ENCODE assay signal across 23 cellular contexts in genomic region chr1:169048043-169048442, GRCh38. TPM values are rescaled to one million over a fixed set of nuclear protein-coding genes. Genes with fewer than 3 reads are reported as not detected.
DNase-seq lines count a peak whose midpoint lies in the region; ATAC-seq lines count a peak whose summit lies in the region.
"Had no signal": no experiment of that assay in that cellular context is flagged by ENCODE, and none has a peak within 500 bp of the region (broad histone marks: within the 10 kb centered on the region; RNA-seq: fewer than 3 reads in every experiment).

No MANE protein-coding gene starts in this region.

- no peaks in the 10 kb centered on the region for H3K36me3 ChIP-seq in CD4-positive, alpha-beta memory T cell (ENCODE audit: insufficient read depth, low read length)
- H3K36me3 ChIP-seq: HAP-1 had no signal

- no peak overlapping the region for H3K4me3 ChIP-seq in CD4-positive, alpha-beta memory T cell (ENCODE audit: low read length in 2 of 2)
- H3K4me3 ChIP-seq: coronary artery, HAP-1 had no signal

- ATAC-seq in activated T-cell treated with anti-CD3 and anti-CD28 coated beads, Interleukin-2, amount 50 U/mL, for 72 hours (replicated peaks in 1 of 2) = no peak
- ATAC-seq in activated T-cell treated with anti-CD3 and anti-CD28 coated beads, Interleukin-2, amount 50 U/mL, for 4 hours = no peak
- ATAC-seq in esophagus mucosa = peak; percentile 58
- ATAC-seq in stimulated activated memory B cell treated with anti-CD40 and anti-IgM and Interleukin-4, amounts not matched to agents 10 μg/mL and 1 μg/mL and 100 μg/mL, for 72 hours = peak; percentile 9
- ATAC-seq: activated CD8-positive, alpha-beta memory T cell treated with anti-CD3 and anti-CD28 coated beads, Interleukin-2, amount 10 ng/mL, durations not matched to agents 7 days and 5 days; T-helper 17 cell had no signal

- no peaks in the 10 kb centered on the region for H3K27me3 Mint-ChIP-seq in activated T-cell treated with anti-CD3 and anti-CD28 coated beads, Interleukin-2, amount 50 U/mL, for 72 hours (ENCODE audit: low read depth)
- H3K27me3 Mint-ChIP-seq in activated T-cell treated with anti-CD3 and anti-CD28 coated beads, Interleukin-2, amount 50 U/mL, for 4 hours (ENCODE audit: low read depth) = no peaks in the 10 kb centered on the region
- peaks cover 8% of the 10 kb centered on the region for H3K27me3 Mint-ChIP-seq in stimulated activated memory B cell treated with anti-CD40 and anti-IgM and Interleukin-4, amounts not matched to agents 10 μg/mL and 1 μg/mL and 100 μg/mL, for 72 hours
- H3K27me3 Mint-ChIP-seq in CD4-positive, alpha-beta memory T cell = no peaks in the 10 kb centered on the region
- H3K27me3 Mint-ChIP-seq: CD4-positive, CD25-positive, alpha-beta regulatory T cell had no signal

- H3K9me3 Mint-ChIP-seq in activated T-cell treated with anti-CD3 and anti-CD28 coated beads, Interleukin-2, amount 50 U/mL, for 72 hours = no peaks in the 10 kb centered on the region
- H3K9me3 Mint-ChIP-seq in activated T-cell treated with anti-CD3 and anti-CD28 coated beads, Interleukin-2, amount 50 U/mL, for 4 hours = no peaks in the 10 kb centered on the region
- no peaks in the 10 kb centered on the region for H3K9me3 Mint-ChIP-seq in stimulated activated memory B cell treated with anti-CD40 and anti-IgM and Interleukin-4, amounts not matched to agents 10 μg/mL and 1 μg/mL and 100 μg/mL, for 72 hours
- no peaks in the 10 kb centered on the region for H3K9me3 Mint-ChIP-seq in CD4-positive, alpha-beta memory T cell
- H3K9me3 Mint-ChIP-seq: CD4-positive, CD25-positive, alpha-beta regulatory T cell; mesothelial cell of epicardium had no signal

- CTCF ChIA-PET in CD4-positive, alpha-beta memory T cell (lab: Charles Lee; ENCODE audit: partially characterized antibody) = interaction anchor here (1.5 kb wide), 1 partner anchor 15 kb away, joined by 3 read pairs; no protein-coding TSS in a partner anchor

- no peak overlapping the region for H3K27ac Mint-ChIP-seq in activated T-cell treated with anti-CD3 and anti-CD28 coated beads, Interleukin-2, amount 50 U/mL, for 72 hours
- no peak overlapping the region for H3K27ac Mint-ChIP-seq in stimulated activated memory B cell treated with anti-CD40 and anti-IgM and Interleukin-4, amounts not matched to agents 10 μg/mL and 1 μg/mL and 100 μg/mL, for 72 hours
- no peak overlapping the region for H3K27ac Mint-ChIP-seq in CD4-positive, alpha-beta memory T cell
- H3K27ac Mint-ChIP-seq: activated CD8-positive, alpha-beta memory T cell treated with anti-CD3 and anti-CD28 coated beads, Interleukin-2, amount 10 ng/mL, durations not matched to agents 7 days and 5 days; mesothelial cell of epicardium; T-helper 17 cell had no signal

- H3K4me1 Mint-ChIP-seq in activated T-cell treated with anti-CD3 and anti-CD28 coated beads, Interleukin-2, amount 50 U/mL, for 72 hours (ENCODE audit: low read depth) = peaks cover 69% of the 10 kb centered on the region
- H3K4me1 Mint-ChIP-seq in activated T-cell treated with anti-CD3 and anti-CD28 coated beads, Interleukin-2, amount 50 U/mL, for 4 hours (ENCODE audit: low read depth) = peaks cover 66% of the 10 kb centered on the region
- H3K4me1 Mint-ChIP-seq in stimulated activated memory B cell treated with anti-CD40 and anti-IgM and Interleukin-4, amounts not matched to agents 10 μg/mL and 1 μg/mL and 100 μg/mL, for 72 hours = peaks cover 22% of the 10 kb centered on the region
- peaks cover 23 to 30% (median 27%) of the 10 kb centered on the region in 4 donors for H3K4me1 Mint-ChIP-seq in CD4-positive, alpha-beta memory T cell

- POLR2A ChIA-PET in CD4-positive, alpha-beta memory T cell (lab: Charles Lee; ENCODE audit: partially characterized antibody) = no interaction called here

- H3K27me3 ChIP-seq in CD4-positive, alpha-beta memory T cell (ENCODE audit: insufficient read depth, low read length) = no peaks in the 10 kb centered on the region

- H3K4me3 Mint-ChIP-seq in activated T-cell treated with anti-CD3 and anti-CD28 coated beads, Interleukin-2, amount 50 U/mL, for 72 hours = peak overlapping the region; percentile 23 to 44
- no peak overlapping the region for H3K4me3 Mint-ChIP-seq in activated T-cell treated with anti-CD3 and anti-CD28 coated beads, Interleukin-2, amount 50 U/mL, for 4 hours
- H3K4me3 Mint-ChIP-seq in stimulated activated memory B cell treated with anti-CD40 and anti-IgM and Interleukin-4, amounts not matched to agents 10 μg/mL and 1 μg/mL and 100 μg/mL, for 72 hours = no peak overlapping the region
- no peak overlapping the region for H3K4me3 Mint-ChIP-seq in CD4-positive, alpha-beta memory T cell
- H3K4me3 Mint-ChIP-seq: activated CD8-positive, alpha-beta memory T cell treated with anti-CD3 and anti-CD28 coated beads, Interleukin-2, amount 10 ng/mL, durations not matched to agents 7 days and 5 days; mesothelial cell of epicardium; T-helper 17 cell had no signal

- H3K36me3 Mint-ChIP-seq in activated T-cell treated with anti-CD3 and anti-CD28 coated beads, Interleukin-2, amount 50 U/mL, for 72 hours (ENCODE audit: insufficient read depth in 2 of 2) = no peaks in the 10 kb centered on the region
- no peaks in the 10 kb centered on the region for H3K36me3 Mint-ChIP-seq in activated T-cell treated with anti-CD3 and anti-CD28 coated beads, Interleukin-2, amount 50 U/mL, for 4 hours (ENCODE audit: insufficient read depth)
- no peaks in the 10 kb centered on the region for H3K36me3 Mint-ChIP-seq in stimulated activated memory B cell treated with anti-CD40 and anti-IgM and Interleukin-4, amounts not matched to agents 10 μg/mL and 1 μg/mL and 100 μg/mL, for 72 hours
- H3K36me3 Mint-ChIP-seq in CD4-positive, alpha-beta memory T cell = no peaks in the 10 kb centered on the region
- H3K36me3 Mint-ChIP-seq: CD4-positive, CD25-positive, alpha-beta regulatory T cell; mesothelial cell of epicardium had no signal

- H3K4me1 ChIP-seq in CD4-positive, alpha-beta memory T cell (ENCODE audit: insufficient read depth, low read length) = peaks cover 24% of the 10 kb centered on the region
- H3K4me1 ChIP-seq: HAP-1 had no signal

- no peaks in the 10 kb centered on the region for H3K9me3 ChIP-seq in CD4-positive, alpha-beta memory T cell (ENCODE audit: control insufficient read depth in 1 of 2, low read length in 2 of 2)
- H3K9me3 ChIP-seq: HAP-1 had no signal

- no peak overlapping the region for H3K27ac ChIP-seq in CD4-positive, alpha-beta memory T cell (ENCODE audit: low read depth, low read length)
- H3K27ac ChIP-seq: coronary artery, KMS-11 had no signal

- DNase-seq in activated T-cell treated with anti-CD3 and anti-CD28 coated beads, Interleukin-2, amount 50 U/mL, for 72 hours = no peak
- no peak for DNase-seq in activated T-cell treated with anti-CD3 and anti-CD28 coated beads, Interleukin-2, amount 50 U/mL, for 4 hours
- DNase-seq in SKM-1 (lab: John Stamatoyannopoulos, UW; ENCODE audit: unreplicated experiment) (peak; percentile 72), NCI-H1417 (lab: John Stamatoyannopoulos, UW) (no peak), NCI-H1417 treated with DMSO at 0.1 percent for 48 hours (lab: John Stamatoyannopoulos, UW) (no peak)
- no peak for DNase-seq in CD4-positive, alpha-beta memory T cell
- DNase-seq: activated CD8-positive, alpha-beta memory T cell treated with anti-CD3 and anti-CD28 coated beads, Interleukin-2, amount 10 ng/mL, durations not matched to agents 7 days and 5 days; activated naive CD4-positive, alpha-beta T cell treated with Interleukin-2 at 50 U/mL for 16 hours; CD4-positive, CD25-positive, alpha-beta regulatory T cell; DMS79 treated with DMSO at 0.1 percent for 48 hours; foreskin fibroblast; NCI-H2171 treated with DMSO at 0.1 percent for 48 hours; NCI-H748 treated with DMSO at 0.1 percent for 48 hours; SHP77 treated with DMSO at 0.1 percent for 48 hours; stimulated activated CD4-positive, alpha-beta T cell treated with anti-CD3 and anti-CD28 coated beads, Interleukin-12 subunit alpha, Interleukin-12 subunit beta, amount 100 ng/mL, for 4 hours; T-helper 17 cell; trophoblast cell had no signal

- intact Hi-C loops in CD4-positive, alpha-beta memory T cell (cut with micrococcal nuclease) = no loop called here

RNA-seq across cellular contexts. Expression of gene ATP1B1, which starts 58.4 kb away (rescaled TPM):
- total RNA-seq in activated T-cell treated with anti-CD3 and anti-CD28 coated beads, Interleukin-2, amount 50 U/mL, for 72 hours = 1 to 10 TPM; 3.3 to 8.1 TPM
- 10 to 100 TPM in 1 of 3 donors, 1 to 10 TPM in 2; 5.8 to 10.8 (median 6.2) TPM for total RNA-seq in activated T-cell treated with anti-CD3 and anti-CD28 coated beads, Interleukin-2, amount 50 U/mL, for 4 hours
- 125 TPM for total RNA-seq in esophagus mucosa
- total RNA-seq in CD4-positive, alpha-beta memory T cell = 1 to 10 TPM; 3.3 to 3.5 TPM
- 1 to 10 TPM; 1.2 to 1.6 TPM for polyA plus RNA-seq in CD4-positive, alpha-beta memory T cell

Comparison
In these comparisons a context has a peak if more than half of its experiments do, and no peak if none do; other contexts are left out.
1. H3K4me3 Mint-ChIP-seq: peak in activated T-cell treated with anti-CD3 and anti-CD28 coated beads, Interleukin-2, amount 50 U/mL, for 72 hours (2 of 2); none in activated T-cell treated with anti-CD3 and anti-CD28 coated beads, Interleukin-2, amount 50 U/mL, for 4 hours (single experiment), stimulated activated memory B cell treated with anti-CD40 and anti-IgM and Interleukin-4, amounts not matched to agents 10 μg/mL and 1 μg/mL and 100 μg/mL, for 72 hours (single experiment) and CD4-positive, alpha-beta memory T cell (0 of 8).
2. ATAC-seq: peak in esophagus mucosa (single experiment) and stimulated activated memory B cell treated with anti-CD40 and anti-IgM and Interleukin-4, amounts not matched to agents 10 μg/mL and 1 μg/mL and 100 μg/mL, for 72 hours (single experiment); none in activated T-cell treated with anti-CD3 and anti-CD28 coated beads, Interleukin-2, amount 50 U/mL, for 72 hours (0 of 2) and activated T-cell treated with anti-CD3 and anti-CD28 coated beads, Interleukin-2, amount 50 U/mL, for 4 hours (0 of 2).
3. RNA of gene ATP1B1, which starts 58.4 kb away (total RNA-seq): 125 TPM in esophagus mucosa (single experiment); 3.3 to 8.1 TPM in activated T-cell treated with anti-CD3 and anti-CD28 coated beads, Interleukin-2, amount 50 U/mL, for 72 hours, 5.8 to 10.8 TPM in activated T-cell treated with anti-CD3 and anti-CD28 coated beads, Interleukin-2, amount 50 U/mL, for 4 hours and 3.3 to 3.5 TPM in CD4-positive, alpha-beta memory T cell; every median in the first group is over 10 times any median in the second.